ENCODE assay signal across 8 cellular contexts in genomic region chr22:38981659-38982007, GRCh38. TPM values are rescaled to one million over a fixed set of nuclear protein-coding genes. Genes with fewer than 3 reads are reported as not detected.
A peak's percentile ranks its signal among the peaks of the same experiment; 100 is the strongest.
DNase-seq lines count a peak whose midpoint lies in the region; ATAC-seq, FAIRE-seq and TF ChIP-seq lines count a peak whose summit lies in the region.

No MANE protein-coding gene starts in this region.

- peak overlapping the region in 2 of 10 donors; percentile 53 to 90 for H3K27ac Mint-ChIP-seq in naive thymus-derived CD8-positive, alpha-beta T cell

- peaks cover 0 to 7% (median 4%) of the 10 kb centered on the region in 3 donors for H3K36me3 Mint-ChIP-seq in naive thymus-derived CD8-positive, alpha-beta T cell

- peak overlapping the region; percentile 57 to 94 (median 84) for H3K4me3 Mint-ChIP-seq in naive thymus-derived CD8-positive, alpha-beta T cell

- ATAC-seq in HG02678 (IDR thresholded peaks at IDR 0.05; ENCODE audit: unreplicated experiment) = peak; percentile 3
- peak; percentile 16 to 31 for ATAC-seq in naive thymus-derived CD8-positive, alpha-beta T cell

- DNase-seq in AG09309 (ENCODE audit: low read depth) (no peak), bronchial epithelial cell (ENCODE audit: low read depth) (no peak), NCI-H2081 treated with DMSO at 0.1 percent for 48 hours (lab: John Stamatoyannopoulos, UW) (no peak), glomerular visceral epithelial cell (ENCODE audit: extremely low spot score) (no peak), COR-L47 (lab: John Stamatoyannopoulos, UW) (no peak), GDM1 (lab: John Stamatoyannopoulos, UW) (no peak)
- DNase-seq in naive thymus-derived CD8-positive, alpha-beta T cell = peak in 2 of 10 donors; percentile 9 to 27

- peaks cover 9 to 32% (median 26%) of the 10 kb centered on the region in 4 donors for H3K4me1 Mint-ChIP-seq in naive thymus-derived CD8-positive, alpha-beta T cell

- H3K27me3 ChIP-seq in bronchial epithelial cell (ENCODE audit: control insufficient read depth, insufficient read depth, low read length) = no peaks in the 10 kb centered on the region

- TF ChIP-seq CTCF in AG09309 (IDR thresholded peaks at IDR 0.05; ENCODE audit: control insufficient read depth, insufficient read depth, low read depth, low read length, missing control alignments) (no peak), bronchial epithelial cell (IDR thresholded peaks at IDR 0.05; ENCODE audit: insufficient read depth, low read length, severe bottlenecking) (no peak)

- no peaks in the 10 kb centered on the region for H3K27me3 Mint-ChIP-seq in naive thymus-derived CD8-positive, alpha-beta T cell

- H3K36me3 ChIP-seq in bronchial epithelial cell (ENCODE audit: control insufficient read depth, insufficient read depth, low read length) = no peaks in the 10 kb centered on the region

- peaks cover 0 to 14% (median 6%) of the 10 kb centered on the region in 9 donors for H3K9me3 Mint-ChIP-seq in naive thymus-derived CD8-positive, alpha-beta T cell

- no peak for FAIRE-seq in bronchial epithelial cell (lab: Jason Lieb, UNC)

- POLR2A ChIA-PET in naive thymus-derived CD8-positive, alpha-beta T cell (lab: Charles Lee) = interaction anchor here (0.6 to 1.7 kb wide), 3 partner anchors 110 to 337 kb away, joined by 3 to 7 read pairs (median 4); no protein-coding TSS in a partner anchor

- H3K4me3 ChIP-seq in AG09309 (ENCODE audit: control insufficient read depth, low read depth, low read length) (peak overlapping the region; percentile 58), bronchial epithelial cell (ENCODE audit: low read depth, low read length) (peak overlapping the region; percentile 1)

RNA-seq across cellular contexts. Expression of gene APOBEC3B, which starts 0.5 kb away (rescaled TPM):
- 0.26 TPM in 1 of 2 replicates, not detected in the other for total RNA-seq in bronchial epithelial cell
- total RNA-seq in naive thymus-derived CD8-positive, alpha-beta T cell = under 1 TPM in 1 of 2 experiments, not detected in 1; 0.47 TPM
- polyA plus RNA-seq in naive thymus-derived CD8-positive, alpha-beta T cell = under 1 TPM in 1 of 3 donors, not detected in 2; 0.14 TPM

RNA-seq across cellular contexts. Expression of gene APOBEC3A, which starts 24.2 kb away (rescaled TPM):
- not detected in 2 replicates for total RNA-seq in bronchial epithelial cell
- total RNA-seq in naive thymus-derived CD8-positive, alpha-beta T cell = not detected
- polyA plus RNA-seq in naive thymus-derived CD8-positive, alpha-beta T cell = not detected

RNA-seq across cellular contexts. Expression of gene APOBEC3C, which starts 32.4 kb away (rescaled TPM):
- total RNA-seq in bronchial epithelial cell = 4.1 and 4.2 TPM in 2 replicates
- 10 to 100 TPM; 24.3 to 26.9 TPM for total RNA-seq in naive thymus-derived CD8-positive, alpha-beta T cell
- 100 to 1,000 TPM in 1 of 3 donors, 10 to 100 TPM in 2; 64.7 to 119 (median 66.5) TPM for polyA plus RNA-seq in naive thymus-derived CD8-positive, alpha-beta T cell

RNA-seq across cellular contexts. Expression of gene APOBEC3D, which starts 39.3 kb away (rescaled TPM):
- total RNA-seq in bronchial epithelial cell = 0.26 TPM in 1 of 2 replicates, not detected in the other
- total RNA-seq in naive thymus-derived CD8-positive, alpha-beta T cell = 10 to 100 TPM in 1 of 2 experiments, 1 to 10 TPM in 1; 9.6 to 11.0 TPM
- polyA plus RNA-seq in naive thymus-derived CD8-positive, alpha-beta T cell = 1 to 10 TPM; 5.2 to 7.1 (median 6.0) TPM

RNA-seq across cellular contexts. Expression of gene APOBEC3F, which starts 59.0 kb away (rescaled TPM):
- total RNA-seq in bronchial epithelial cell = 0.79 and 2.0 TPM in 2 replicates
- 10 to 100 TPM; 22.2 to 24.3 TPM for total RNA-seq in naive thymus-derived CD8-positive, alpha-beta T cell
- polyA plus RNA-seq in naive thymus-derived CD8-positive, alpha-beta T cell = 10 to 100 TPM in 1 of 3 donors, 1 to 10 TPM in 2; 7.0 to 10.1 (median 8.4) TPM
